In the genomic region with DNA sequence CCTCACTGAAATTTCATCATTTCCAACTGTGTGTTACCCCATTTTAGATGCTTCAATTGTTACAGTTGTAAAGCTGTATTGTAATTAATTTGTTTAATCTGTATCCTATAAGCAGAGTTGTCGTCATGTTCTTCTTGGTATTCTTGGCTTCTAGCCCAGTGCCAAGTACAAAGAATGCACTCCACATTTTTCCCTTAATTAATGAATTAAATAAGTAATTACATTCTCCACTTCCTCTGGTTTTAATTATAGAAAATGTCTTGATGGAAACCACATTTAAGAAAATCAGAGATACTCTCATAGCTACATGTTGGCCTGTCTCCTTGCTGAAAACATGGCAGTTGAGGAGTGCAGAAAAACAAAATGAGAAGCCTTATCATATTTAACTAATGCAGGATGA, we compare ENCODE assay signal across 8 cellular contexts. TPM values are rescaled to one million over a fixed set of nuclear protein-coding genes. Genes with fewer than 3 reads are reported as not detected.
DNase-seq lines count a peak whose midpoint lies in the region; ATAC-seq and TF ChIP-seq lines count a peak whose summit lies in the region.

No MANE protein-coding gene starts in this region.

- DNase-seq in heart left ventricle, result no peak
- no peak for DNase-seq in Right ventricle myocardium superior
- DNase-seq in activated naive CD8-positive, alpha-beta T cell treated with anti-CD3 and anti-CD28 coated beads, Interleukin-2, amount 50 U/mL, for 24 hours, result no peak
- no peak for DNase-seq in memory B cell (ENCODE audit: low spot score in 2 of 2)
- no peak for DNase-seq in upper lobe of left lung
- DNase-seq in pons (ENCODE audit: low spot score), result no peak
- DNase-seq in hypothalamus (lab: John Stamatoyannopoulos, UW), result no peak
- no peak for DNase-seq in COR-L47 (lab: John Stamatoyannopoulos, UW)

- H3K27me3 Mint-ChIP-seq in activated naive CD8-positive, alpha-beta T cell treated with anti-CD3 and anti-CD28 coated beads, Interleukin-2, amount 50 U/mL, for 24 hours, result no peaks in the 10 kb centered on the region
- no peaks in the 10 kb centered on the region for H3K27me3 Mint-ChIP-seq in memory B cell

- TF ChIP-seq POLR2A in heart left ventricle (IDR thresholded peaks at IDR 0.05), result no peak
- no peak for TF ChIP-seq POLR2A in upper lobe of left lung (IDR thresholded peaks at IDR 0.05)

- peak overlapping the region in 9 of 12 donors; percentile 55 to 94 (median 76) for H3K4me3 ChIP-seq in heart left ventricle
- peak overlapping the region in 3 of 4 donors; percentile 57 to 86 (median 68) for H3K4me3 ChIP-seq in upper lobe of left lung

- peak overlapping the region; percentile 95 for H3K4me3 Mint-ChIP-seq in activated naive CD8-positive, alpha-beta T cell treated with anti-CD3 and anti-CD28 coated beads, Interleukin-2, amount 50 U/mL, for 24 hours
- peak overlapping the region; percentile 95 for H3K4me3 Mint-ChIP-seq in memory B cell

- H3K36me3 Mint-ChIP-seq in activated naive CD8-positive, alpha-beta T cell treated with anti-CD3 and anti-CD28 coated beads, Interleukin-2, amount 50 U/mL, for 24 hours (ENCODE audit: low read depth), result peaks cover 2% of the 10 kb centered on the region
- no peaks in the 10 kb centered on the region for H3K36me3 Mint-ChIP-seq in memory B cell

- H3K27ac ChIP-seq in heart left ventricle, result peak overlapping the region in 5 of 12 donors; percentile 37 to 97 (median 91)
- H3K27ac ChIP-seq in upper lobe of left lung, result peak overlapping the region in 2 of 4 donors; percentile 90 to 92

- peaks cover 23% of the 10 kb centered on the region for H3K4me1 Mint-ChIP-seq in activated naive CD8-positive, alpha-beta T cell treated with anti-CD3 and anti-CD28 coated beads, Interleukin-2, amount 50 U/mL, for 24 hours
- H3K4me1 Mint-ChIP-seq in memory B cell, result peaks cover 15% of the 10 kb centered on the region

- ATAC-seq in heart left ventricle (no peak), Right ventricle myocardium superior (ENCODE audit: poor library complexity) (no peak), memory B cell (ENCODE audit: low read depth) (no peak), upper lobe of left lung (ENCODE audit: low FRiP score in 2 of 2) (no peak)
- ATAC-seq in activated naive CD8-positive, alpha-beta T cell treated with anti-CD3 and anti-CD28 coated beads, Interleukin-2, amount 50 U/mL, for 24 hours, result no peak

- H3K9me3 ChIP-seq in heart left ventricle (no peaks in the 10 kb centered on the region), upper lobe of left lung (no peaks in the 10 kb centered on the region)

- TF ChIP-seq EP300 in upper lobe of left lung (IDR thresholded peaks at IDR 0.05), result no peak

- H3K4me1 ChIP-seq in heart left ventricle, result peaks cover 0 to 28% (median 12%) of the 10 kb centered on the region in 12 donors
- H3K4me1 ChIP-seq in upper lobe of left lung, result peaks cover 7 to 13% (median 8%) of the 10 kb centered on the region in 4 donors

- peak overlapping the region; percentile 96 for H3K27ac Mint-ChIP-seq in activated naive CD8-positive, alpha-beta T cell treated with anti-CD3 and anti-CD28 coated beads, Interleukin-2, amount 50 U/mL, for 24 hours
- peak overlapping the region; percentile 98 for H3K27ac Mint-ChIP-seq in memory B cell

- whole genome bisulfite sequencing in heart left ventricle, 4 donors, result 13 to 25% (median 18%) methylated on average over 1 of the region's 1 CpG
- 15 to 32% methylated on average over 1 of the region's 1 CpG for WGBS in upper lobe of left lung, 2 donors

- H3K36me3 ChIP-seq in heart left ventricle (no peaks in the 10 kb centered on the region), upper lobe of left lung (no peaks in the 10 kb centered on the region)

- H3K9me3 Mint-ChIP-seq in activated naive CD8-positive, alpha-beta T cell treated with anti-CD3 and anti-CD28 coated beads, Interleukin-2, amount 50 U/mL, for 24 hours, result no peaks in the 10 kb centered on the region
- no peaks in the 10 kb centered on the region for H3K9me3 Mint-ChIP-seq in memory B cell

- no peak for TF ChIP-seq CTCF in heart left ventricle (IDR thresholded peaks at IDR 0.05)
- no peak for TF ChIP-seq CTCF in upper lobe of left lung (IDR thresholded peaks at IDR 0.05)

- H3K27me3 ChIP-seq in heart left ventricle (no peaks in the 10 kb centered on the region), upper lobe of left lung (no peaks in the 10 kb centered on the region)

- intact Hi-C loops in heart left ventricle (cut with DNase I), result loop anchor here in 1 of 10 donors (2.0 kb wide), 1 partner anchor 57 kb away; a partner anchor contains a TSS
- intact Hi-C loops in Right ventricle myocardium superior (cut with DNase I), result loop anchor here (2.0 kb wide), 1 partner anchor 57 kb away; a partner anchor contains a TSS

RNA-seq across cellular contexts. Expression of a gene that starts 0.7 kb away (rescaled TPM):
- 1 to 10 TPM in 2 of 9 donors, under 1 TPM in 6, not detected in 1; 0.36 to 1.9 (median 0.85) TPM for total RNA-seq in heart left ventricle
- polyA plus RNA-seq in heart left ventricle, result under 1 TPM; 0.10 to 0.23 TPM
- total RNA-seq in Right ventricle myocardium superior, result 1.7 TPM
- total RNA-seq in upper lobe of left lung, result 10 to 100 TPM in 1 of 6 donors, 1 to 10 TPM in 4, under 1 TPM in 1; 0.72 to 22.3 (median 4.1) TPM

RNA-seq across cellular contexts. Expression of a gene that starts 0.8 kb away (rescaled TPM):
- total RNA-seq in heart left ventricle (10 to 100 TPM; 38.7 to 83.8 (median 52.3) TPM), Right ventricle myocardium superior (69.4 TPM), upper lobe of left lung (10 to 100 TPM in 5 of 6 donors, 1 to 10 TPM in 1; 5.2 to 48.4 (median 20.5) TPM)
- 10 to 100 TPM; 31.4 to 41.0 TPM for polyA plus RNA-seq in heart left ventricle

RNA-seq across cellular contexts. Expression of a gene that starts 56.5 kb away (rescaled TPM):
- 10 to 100 TPM in 8 of 9 donors, 1 to 10 TPM in 1; 6.3 to 16.0 (median 11.9) TPM for total RNA-seq in heart left ventricle
- polyA plus RNA-seq in heart left ventricle, result 10 to 100 TPM in 1 of 2 donors, 1 to 10 TPM in 1; 3.1 to 16.1 TPM
- 9.7 TPM for total RNA-seq in Right ventricle myocardium superior
- total RNA-seq in upper lobe of left lung, result 10 to 100 TPM; 10.4 to 32.9 (median 20.6) TPM
